In genomic region chr6:196543-196942, GRCh38 we compare ENCODE assay signal across 14 cellular contexts.
DNase-seq lines count a peak whose midpoint lies in the region; ATAC-seq and TF ChIP-seq lines count a peak whose summit lies in the region.
"Had no signal": no experiment of that assay in that cellular context is flagged by ENCODE, and none has a peak within 500 bp of the region (broad histone marks: within the 10 kb centered on the region; RNA-seq: fewer than 3 reads in every experiment).

No MANE protein-coding gene starts in this region.

- TF ChIP-seq CTCF in HEK293 (tag by site-specific recombination; IDR thresholded peaks at IDR 0.05) (no peak), vagina (IDR thresholded peaks at IDR 0.05) (no peak)

- H3K27me3 ChIP-seq in muscle layer of duodenum (ENCODE audit: low read depth, low read length) (no peaks in the 10 kb centered on the region), vagina (no peaks in the 10 kb centered on the region)
- H3K27me3 ChIP-seq: BE2C had no signal

- POLR2A ChIA-PET in HEK293 (lab: Yijun Ruan, JAX): no interaction called here

- H3K36me3 Mint-ChIP-seq in activated T-cell treated with anti-CD3 and anti-CD28 coated beads, Interleukin-2, amount 50 U/mL, for 4 hours (ENCODE audit: insufficient read depth): peaks cover 3% of the 10 kb centered on the region
- peaks cover 8% of the 10 kb centered on the region for H3K36me3 Mint-ChIP-seq in activated T-helper 1 cell treated with anti-CD3 and anti-CD28 coated beads, Interleukin-12 subunit alpha, Interleukin-12 subunit beta, Interleukin-2, Interleukin-4 antibody, amounts not matched to agents 30 ng/mL and 10 ng/mL and 1 ng/mL, durations not matched to agents 14 hours and 24 hours and 36 hours (ENCODE audit: low read depth)
- peaks cover 2 to 3% of the 10 kb centered on the region in 2 donors for H3K36me3 Mint-ChIP-seq in stimulated activated naive B cell treated with anti-CD40 and anti-IgM and Interleukin-4, amounts not matched to agents 10 μg/mL and 1 μg/mL and 100 μg/mL, for 72 hours

- H3K9me3 ChIP-seq in HEK293 (ENCODE audit: control insufficient read depth, insufficient read depth, low read depth, low read length) (no peaks in the 10 kb centered on the region), muscle layer of duodenum (ENCODE audit: control insufficient read depth in 1 of 2, low read length in 2 of 2) (no peaks in the 10 kb centered on the region), vagina (no peaks in the 10 kb centered on the region)
- H3K9me3 ChIP-seq: BE2C had no signal

- CTCF ChIA-PET in HEK293 (lab: Yijun Ruan, JAX): interaction anchor here (2.5 kb wide), 1 partner anchor 8 kb away, joined by 7 read pairs; no protein-coding TSS in a partner anchor

- H3K4me3 ChIP-seq in HEK293 (ENCODE audit: low read depth, low read length) (no peak overlapping the region), muscle layer of duodenum (ENCODE audit: low read depth in 1 of 2, low read length in 2 of 2) (no peak overlapping the region), vagina (no peak overlapping the region)

- peaks cover 45% of the 10 kb centered on the region for H3K4me1 Mint-ChIP-seq in activated T-cell treated with anti-CD3 and anti-CD28 coated beads, Interleukin-2, amount 50 U/mL, for 4 hours (ENCODE audit: low read depth)
- peaks cover 50% of the 10 kb centered on the region for H3K4me1 Mint-ChIP-seq in activated T-helper 1 cell treated with anti-CD3 and anti-CD28 coated beads, Interleukin-12 subunit alpha, Interleukin-12 subunit beta, Interleukin-2, Interleukin-4 antibody, amounts not matched to agents 30 ng/mL and 10 ng/mL and 1 ng/mL, durations not matched to agents 14 hours and 24 hours and 36 hours (ENCODE audit: low read depth)
- peaks cover 42 to 67% of the 10 kb centered on the region in 2 donors for H3K4me1 Mint-ChIP-seq in stimulated activated naive B cell treated with anti-CD40 and anti-IgM and Interleukin-4, amounts not matched to agents 10 μg/mL and 1 μg/mL and 100 μg/mL, for 72 hours

- no peaks in the 10 kb centered on the region for H3K4me1 ChIP-seq in HEK293 (ENCODE audit: control insufficient read depth, insufficient read depth, low read length)
- H3K4me1 ChIP-seq in muscle layer of duodenum (ENCODE audit: control insufficient read depth in 1 of 2, insufficient read depth in 2 of 2, low read length in 2 of 2): peaks cover 9 to 12% of the 10 kb centered on the region in 2 donors
- peaks cover 13% of the 10 kb centered on the region for H3K4me1 ChIP-seq in vagina
- H3K4me1 ChIP-seq: BE2C had no signal

- H3K9me3 Mint-ChIP-seq in activated T-cell treated with anti-CD3 and anti-CD28 coated beads, Interleukin-2, amount 50 U/mL, for 4 hours: no peaks in the 10 kb centered on the region
- H3K9me3 Mint-ChIP-seq in activated T-helper 1 cell treated with anti-CD3 and anti-CD28 coated beads, Interleukin-12 subunit alpha, Interleukin-12 subunit beta, Interleukin-2, Interleukin-4 antibody, amounts not matched to agents 30 ng/mL and 10 ng/mL and 1 ng/mL, durations not matched to agents 14 hours and 24 hours and 36 hours: no peaks in the 10 kb centered on the region
- peaks cover 9 to 10% of the 10 kb centered on the region in 2 donors for H3K9me3 Mint-ChIP-seq in stimulated activated naive B cell treated with anti-CD40 and anti-IgM and Interleukin-4, amounts not matched to agents 10 μg/mL and 1 μg/mL and 100 μg/mL, for 72 hours

- no peaks in the 10 kb centered on the region for H3K36me3 ChIP-seq in HEK293 (ENCODE audit: control insufficient read depth in 2 of 2, insufficient read depth in 1 of 2, low read length in 2 of 2)
- no peaks in the 10 kb centered on the region for H3K36me3 ChIP-seq in muscle layer of duodenum (ENCODE audit: control insufficient read depth in 1 of 2, insufficient read depth in 2 of 2, low read length in 2 of 2)
- H3K36me3 ChIP-seq in vagina: no peaks in the 10 kb centered on the region
- H3K36me3 ChIP-seq: BE2C had no signal

- peak overlapping the region; percentile 20 for H3K4me3 Mint-ChIP-seq in activated T-cell treated with anti-CD3 and anti-CD28 coated beads, Interleukin-2, amount 50 U/mL, for 4 hours
- no peak overlapping the region for H3K4me3 Mint-ChIP-seq in activated T-helper 1 cell treated with anti-CD3 and anti-CD28 coated beads, Interleukin-12 subunit alpha, Interleukin-12 subunit beta, Interleukin-2, Interleukin-4 antibody, amounts not matched to agents 30 ng/mL and 10 ng/mL and 1 ng/mL, durations not matched to agents 14 hours and 24 hours and 36 hours
- peak overlapping the region in 1 of 2 donors; percentile 39 for H3K4me3 Mint-ChIP-seq in stimulated activated naive B cell treated with anti-CD40 and anti-IgM and Interleukin-4, amounts not matched to agents 10 μg/mL and 1 μg/mL and 100 μg/mL, for 72 hours

- peak overlapping the region; percentile 49 for H3K27ac Mint-ChIP-seq in activated T-helper 1 cell treated with anti-CD3 and anti-CD28 coated beads, Interleukin-12 subunit alpha, Interleukin-12 subunit beta, Interleukin-2, Interleukin-4 antibody, amounts not matched to agents 30 ng/mL and 10 ng/mL and 1 ng/mL, durations not matched to agents 14 hours and 24 hours and 36 hours
- no peak overlapping the region for H3K27ac Mint-ChIP-seq in stimulated activated naive B cell treated with anti-CD40 and anti-IgM and Interleukin-4, amounts not matched to agents 10 μg/mL and 1 μg/mL and 100 μg/mL, for 72 hours

- no peak for DNase-seq in activated T-cell treated with anti-CD3 and anti-CD28 coated beads, Interleukin-2, amount 50 U/mL, for 4 hours
- DNase-seq in activated T-cell treated with anti-CD3 and anti-CD28 coated beads for 4 hours (no peak), vagina (ENCODE audit: extremely low spot score in 2 of 2) (no peak)
- DNase-seq in activated T-helper 1 cell treated with anti-CD3 and anti-CD28 coated beads, Interleukin-12 subunit alpha, Interleukin-12 subunit beta, Interleukin-2, Interleukin-4 antibody, amounts not matched to agents 30 ng/mL and 10 ng/mL and 1 ng/mL, durations not matched to agents 14 hours and 24 hours and 36 hours (ENCODE audit: low spot score): no peak
- DNase-seq in stimulated activated naive B cell treated with anti-CD40 and anti-IgM and Interleukin-4, amounts not matched to agents 10 μg/mL and 1 μg/mL and 100 μg/mL, for 72 hours: no peak
- DNase-seq: BE2C, DMS 273 treated with DMSO at 0.1 percent for 48 hours, H7, NCI-H1436, NCI-H2029 treated with DMSO at 0.1 percent for 48 hours, NCI-H510A, SHP77 had no signal

- ATAC-seq in activated T-cell treated with anti-CD3 and anti-CD28 coated beads, Interleukin-2, amount 50 U/mL, for 4 hours: no peak
- no peak for ATAC-seq in stimulated activated naive B cell treated with anti-CD40 and anti-IgM and Interleukin-4, amounts not matched to agents 10 μg/mL and 1 μg/mL and 100 μg/mL, for 72 hours (replicated peaks)

- TF ChIP-seq POLR2A in vagina (IDR thresholded peaks at IDR 0.05): no peak

- H3K27me3 Mint-ChIP-seq in activated T-cell treated with anti-CD3 and anti-CD28 coated beads, Interleukin-2, amount 50 U/mL, for 4 hours (ENCODE audit: low read depth): no peaks in the 10 kb centered on the region
- H3K27me3 Mint-ChIP-seq in activated T-helper 1 cell treated with anti-CD3 and anti-CD28 coated beads, Interleukin-12 subunit alpha, Interleukin-12 subunit beta, Interleukin-2, Interleukin-4 antibody, amounts not matched to agents 30 ng/mL and 10 ng/mL and 1 ng/mL, durations not matched to agents 14 hours and 24 hours and 36 hours (ENCODE audit: insufficient read depth): peaks cover 5% of the 10 kb centered on the region
- H3K27me3 Mint-ChIP-seq in stimulated activated naive B cell treated with anti-CD40 and anti-IgM and Interleukin-4, amounts not matched to agents 10 μg/mL and 1 μg/mL and 100 μg/mL, for 72 hours: peaks cover 0 to 4% of the 10 kb centered on the region in 2 donors

- intact Hi-C loops in activated T-helper 1 cell treated with anti-CD3 and anti-CD28 coated beads, Interleukin-12 subunit alpha, Interleukin-12 subunit beta, Interleukin-2, Interleukin-4 antibody, amounts not matched to agents 30 ng/mL and 10 ng/mL and 1 ng/mL, durations not matched to agents 14 hours and 24 hours and 36 hours (cut with micrococcal nuclease): loop anchor here (1.0 kb wide), 4 partner anchors 13 to 40 kb away; no protein-coding TSS in a partner anchor
- intact Hi-C loops in vagina (cut with DNase I): no loop called here

- H3K27ac ChIP-seq in HEK293 (ENCODE audit: extremely low read depth, low read depth, low read length) (no peak overlapping the region), muscle layer of duodenum (ENCODE audit: low read length) (peak overlapping the region; percentile 21), vagina (no peak overlapping the region)

TF ChIP-seq in HEK293, 187 proteins besides CTCF, POLR2A, EP300 and RAD21:
- TF ChIP-seq ZNF416 (tag by site-specific recombination; IDR thresholded peaks at IDR 0.05) (no peak), GLIS1 (tag by site-specific recombination; IDR thresholded peaks at IDR 0.05) (no peak), ZNF366 (tag by site-specific recombination; conservative IDR thresholded peaks at IDR 0.05) (peak; percentile 98), ZBTB17 (tag by site-specific recombination; IDR thresholded peaks at IDR 0.05) (peak; percentile 96)
TF ChIP-seq in HEK293: peak in this region for 2.
